In genomic region chr12:76859621-76860020, GRCh38 we compare ENCODE assay signal across 20 cellular contexts. TPM values are rescaled to one million over a fixed set of nuclear protein-coding genes. Genes with fewer than 3 reads are reported as not detected.
DNase-seq lines count a peak whose midpoint lies in the region; ATAC-seq and TF ChIP-seq lines count a peak whose summit lies in the region.
"Had no signal": no experiment of that assay in that cellular context is flagged by ENCODE, and none has a peak within 500 bp of the region (broad histone marks: within the 10 kb centered on the region; RNA-seq: fewer than 3 reads in every experiment).

No MANE protein-coding gene starts in this region.

- ATAC-seq in GM18498 (IDR thresholded peaks at IDR 0.05; ENCODE audit: unreplicated experiment): peak; percentile 41
- peak; percentile 44 for ATAC-seq in HG03432 (IDR thresholded peaks at IDR 0.05; ENCODE audit: unreplicated experiment)
- no peak for ATAC-seq in HG02884 (IDR thresholded peaks at IDR 0.05; ENCODE audit: unreplicated experiment)
- ATAC-seq in T-helper 17 cell: no peak
- ATAC-seq in HG03108 (IDR thresholded peaks at IDR 0.05; ENCODE audit: unreplicated experiment): no peak
- ATAC-seq: gastrocnemius medialis, HCT116, right cardiac atrium had no signal

- peak; percentile 39 for DNase-seq in astrocyte of the hippocampus (ENCODE audit: low read depth, low spot score)
- no peak for DNase-seq in neural crest cell (ENCODE audit: low read depth, low spot score)
- DNase-seq in T-helper 17 cell: no peak
- DNase-seq in cerebellar cortex (ENCODE audit: low spot score): no peak
- DNase-seq: activated naive CD4-positive, alpha-beta T cell; activated T-cell treated with anti-CD3 and anti-CD28 coated beads for 4 hours; colonic mucosa; EL; gastrocnemius medialis; MG63; NCI-H1694; NCI-H226; right cardiac atrium; stimulated activated naive CD4-positive, alpha-beta T cell; T1000 had no signal

- TF ChIP-seq CTCF in neural crest cell (conservative IDR thresholded peaks at IDR 0.05): no peak

- H3K9me3 ChIP-seq in T-helper 17 cell (ENCODE audit: control insufficient read depth, low read length, poor library complexity, severe bottlenecking): no peaks in the 10 kb centered on the region
- H3K9me3 ChIP-seq: colonic mucosa, gastrocnemius medialis, MG63 had no signal

- H3K4me3 Mint-ChIP-seq in neural crest cell (no peak overlapping the region), T-helper 17 cell (no peak overlapping the region)

- peaks cover 20% of the 10 kb centered on the region for H3K4me1 Mint-ChIP-seq in neural crest cell
- no peaks in the 10 kb centered on the region for H3K4me1 Mint-ChIP-seq in T-helper 17 cell

- H3K36me3 Mint-ChIP-seq in neural crest cell (ENCODE audit: low read depth) (peaks cover 47% of the 10 kb centered on the region), T-helper 17 cell (ENCODE audit: low read depth) (no peaks in the 10 kb centered on the region)

- H3K27ac Mint-ChIP-seq in neural crest cell (ENCODE audit: unreplicated experiment): peak overlapping the region; percentile 30
- H3K27ac Mint-ChIP-seq in T-helper 17 cell: no peak overlapping the region

- no peaks in the 10 kb centered on the region for H3K27me3 Mint-ChIP-seq in neural crest cell (ENCODE audit: low read depth)
- H3K27me3 Mint-ChIP-seq in T-helper 17 cell: peaks cover 5% of the 10 kb centered on the region

- H3K9me3 Mint-ChIP-seq in neural crest cell: no peaks in the 10 kb centered on the region

RNA-seq across cellular contexts. Expression of gene CSRP2, which starts 19.2 kb away (rescaled TPM):
- total RNA-seq in neural crest cell: 76.4 and 80.8 TPM in 2 replicates
- not detected for total RNA-seq in T-helper 17 cell

Comparison
In these comparisons a context has a peak if more than half of its experiments do, and no peak if none do; other contexts are left out.
1. ATAC-seq: peak in GM18498 (single experiment) and HG03432 (single experiment); none in HG02884 (single experiment), T-helper 17 cell (single experiment) and HG03108 (single experiment).
2. RNA of gene CSRP2, which starts 19.2 kb away (total RNA-seq): 76.4 to 80.8 TPM in neural crest cell; not detected in T-helper 17 cell; every median in the first group is over 10 times any median in the second.